Comparison of ENCODE assay signal across 9 cellular contexts in the genomic region with DNA sequence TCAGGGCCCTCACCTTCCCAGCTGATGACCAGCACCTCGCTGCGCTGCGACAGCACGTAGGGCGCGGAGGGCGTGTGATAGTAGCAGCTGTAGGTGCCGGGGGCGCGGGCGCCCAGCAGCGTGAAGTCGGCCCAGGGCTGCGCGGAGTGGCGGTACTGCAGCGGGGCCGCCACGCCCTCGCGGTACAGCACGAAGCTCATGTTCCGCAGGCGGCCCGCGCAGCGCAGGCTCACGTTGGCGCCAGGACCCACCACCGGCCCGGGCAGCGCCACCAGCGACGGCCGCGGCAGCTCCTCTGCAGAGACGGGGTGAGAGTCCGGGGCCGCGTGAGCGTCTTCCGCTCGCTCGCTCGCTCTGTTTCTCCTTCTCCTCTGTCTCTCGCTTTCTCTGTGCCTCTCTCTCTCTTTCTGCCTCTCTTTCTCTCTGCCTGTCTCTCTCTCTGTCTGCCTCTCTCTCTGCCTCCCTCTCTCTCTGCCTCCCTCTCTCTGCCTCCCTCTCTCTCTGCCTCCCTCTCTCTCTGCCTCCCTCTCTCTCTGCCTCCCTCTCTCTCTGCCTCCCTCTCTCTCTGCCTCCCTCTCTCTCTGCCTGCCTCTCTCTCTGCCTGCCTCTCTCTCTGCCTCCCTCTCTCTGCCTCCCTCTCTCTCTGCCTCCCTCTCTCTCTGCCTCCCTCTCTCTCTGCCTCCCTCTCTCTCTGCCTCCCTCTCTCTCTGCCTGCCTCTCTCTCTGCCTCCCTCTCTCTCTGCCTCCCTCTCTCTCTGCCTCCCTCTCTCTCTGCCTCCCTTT. TPM values are rescaled to one million over a fixed set of nuclear protein-coding genes. Genes with fewer than 3 reads are reported as not detected.
A peak's percentile ranks its signal among the peaks of the same experiment; 100 is the strongest.
DNase-seq lines count a peak whose midpoint lies in the region; ATAC-seq and TF ChIP-seq lines count a peak whose summit lies in the region.
"Not testable (repeated sequence)": the region's sequence is repeated elsewhere in the genome, so short reads cannot be mapped to it uniquely, and the experiment has no call there.
"Had no signal": no experiment of that assay in that cellular context is flagged by ENCODE, and none has a peak within 500 bp of the region (broad histone marks: within the 10 kb centered on the region; RNA-seq: fewer than 3 reads in every experiment).

No MANE protein-coding gene starts in this region.

- not testable (repeated sequence) for H3K36me3 ChIP-seq in GM23248 (ENCODE audit: low read depth); spleen

- peak overlapping the region; percentile 72; the same call in 1 of the 2 replicates for H3K9ac ChIP-seq in GM23248

- peak; percentile 70 for ATAC-seq in foreskin keratinocyte

- peak overlapping the region; percentile 60 for H3K4me2 ChIP-seq in GM23248 (ENCODE audit: unreplicated experiment)

- not testable (repeated sequence) for TF ChIP-seq CTCF in AG04450 (IDR thresholded peaks at IDR 0.05; ENCODE audit: low read depth, low read length); astrocyte of the spinal cord (IDR thresholded peaks at IDR 0.05; ENCODE audit: low read depth, low read length)
- TF ChIP-seq CTCF in foreskin keratinocyte (conservative IDR thresholded peaks at IDR 0.05) (peak; percentile 28), spleen (IDR thresholded peaks at IDR 0.05 in 8 of 11, conservative IDR thresholded peaks at IDR 0.05 in 3 of 11) (peak in 1 of 11 experiments; percentile 34)

- not testable (repeated sequence) for H3K36me3 Mint-ChIP-seq in activated CD4-positive, alpha-beta T cell treated with anti-CD3 and anti-CD28 coated beads, Interleukin-2, amount 10 ng/mL, durations not matched to agents 24 days and 14 days (ENCODE audit: low read depth)

- peak overlapping the region; percentile 79 for H3K27ac Mint-ChIP-seq in activated CD4-positive, alpha-beta T cell treated with anti-CD3 and anti-CD28 coated beads, Interleukin-2, amount 10 ng/mL, durations not matched to agents 24 days and 14 days

- CTCF ChIA-PET in AG04450 (lab: Charles Lee): interaction anchor here (0.5 to 2.3 kb wide), 8 partner anchors 60 to 324 kb away, joined by 3 to 10 read pairs (median 4); no protein-coding TSS in a partner anchor

- in situ Hi-C loops in GM23248 (cut with MboI); astrocyte of the spinal cord (cut with HindIII; ENCODE audit: low sequenced_read_pairs): not testable (repeated sequence)

- H3K27ac ChIP-seq in AG04450 (ENCODE audit: low read depth, low read length); GM23248; foreskin keratinocyte: not testable (repeated sequence)
- peak overlapping the region in 5 of 8 donors; percentile 33 to 85 (median 79) for H3K27ac ChIP-seq in spleen

- H3K4me1 Mint-ChIP-seq in activated CD4-positive, alpha-beta T cell treated with anti-CD3 and anti-CD28 coated beads, Interleukin-2, amount 10 ng/mL, durations not matched to agents 24 days and 14 days: peaks cover 12% of the 10 kb centered on the region

- H3K27me3 Mint-ChIP-seq in activated CD4-positive, alpha-beta T cell treated with anti-CD3 and anti-CD28 coated beads, Interleukin-2, amount 10 ng/mL, durations not matched to agents 24 days and 14 days: peaks cover 21% of the 10 kb centered on the region

- POLR2A ChIA-PET in AG04450 (lab: Yijun Ruan, JAX): interaction anchor here (0.9 to 2.1 kb wide), 4 partner anchors 19 to 227 kb away, joined by 3 to 18 read pairs (median 8); partner anchors contain the start of genes CNOT3, PRPF31, RPS9 and TFPT

- not testable (repeated sequence) for H3K9me2 ChIP-seq in GM23248 (ENCODE audit: insufficient read depth)

- not testable (repeated sequence) for H3K4me1 ChIP-seq in GM23248 (ENCODE audit: insufficient read depth); foreskin keratinocyte
- peaks cover 53% of the 10 kb centered on the region for H3K4me1 ChIP-seq in mononuclear cell (ENCODE audit: insufficient read depth, low read length)
- H3K4me1 ChIP-seq in spleen: peaks cover 3 to 61% (median 16%) of the 10 kb centered on the region in 6 donors

- H2AFZ ChIP-seq in GM23248: peak overlapping the region; percentile 96

- not testable (repeated sequence) for TF ChIP-seq POLR2A in spleen (IDR thresholded peaks at IDR 0.05)

- not testable (repeated sequence) for H3K79me2 ChIP-seq in GM23248 (ENCODE audit: insufficient read depth)

- H3K4me3 ChIP-seq in AG04450 (ENCODE audit: low read depth, low read length) (peak overlapping the region; percentile 49), GM23248 (peak overlapping the region; percentile 73), astrocyte of the spinal cord (ENCODE audit: low read depth, low read length) (peak overlapping the region; percentile 25), mononuclear cell (ENCODE audit: low read length) (peak overlapping the region; percentile 30), spleen (peak overlapping the region; percentile 4 to 65 (median 28))

- H3K9me3 Mint-ChIP-seq in activated CD4-positive, alpha-beta T cell treated with anti-CD3 and anti-CD28 coated beads, Interleukin-2, amount 10 ng/mL, durations not matched to agents 24 days and 14 days: not testable (repeated sequence)

- WGBS in GM23248 (ENCODE audit: low coverage in 1 of 2, low lambda C conversion rate in 2 of 2, missing lambda C conversion rate in 2 of 2), 2 experiments: 2% methylated on average over 31 to 38 of the region's 46 CpGs
- WGBS in spleen, 5 donors: 0 to 3% (median 1%) methylated on average over 23 to 46 of the region's 46 CpGs

- not testable (repeated sequence) for H3K27me3 ChIP-seq in AG04450 (ENCODE audit: control insufficient read depth, insufficient read depth, low read length); GM23248 (replicated peaks; ENCODE audit: insufficient read depth); foreskin keratinocyte; mononuclear cell (ENCODE audit: insufficient read depth, low read length)
- H3K27me3 ChIP-seq in spleen (replicated peaks in 1 of 7): peaks cover 0 to 39% (median 14%) of the 10 kb centered on the region in 7 donors

- intact Hi-C loops in activated CD4-positive, alpha-beta T cell treated with anti-CD3 and anti-CD28 coated beads, Interleukin-2, amount 10 ng/mL, durations not matched to agents 24 days and 14 days (cut with micrococcal nuclease); spleen (cut with DNase I; ENCODE audit: low total_unique reads): not testable (repeated sequence)

- H3F3A ChIP-seq in GM23248 (ENCODE audit: insufficient read depth): not testable (repeated sequence)

- peak overlapping the region; percentile 86 for H3K4me3 Mint-ChIP-seq in activated CD4-positive, alpha-beta T cell treated with anti-CD3 and anti-CD28 coated beads, Interleukin-2, amount 10 ng/mL, durations not matched to agents 24 days and 14 days

- H4K20me1 ChIP-seq in GM23248 (ENCODE audit: insufficient read depth): not testable (repeated sequence)

- peaks cover 17% of the 10 kb centered on the region for H3K9me3 ChIP-seq in AG04450 (ENCODE audit: control insufficient read depth, insufficient read depth, low read length)
- H3K9me3 ChIP-seq in GM23248 (ENCODE audit: low read depth); mononuclear cell (ENCODE audit: low read depth, low read length); spleen: not testable (repeated sequence)

- DNase-seq in AG04450 (ENCODE audit: low read depth, low spot score): not testable (repeated sequence)
- DNase-seq in GM23248 (peak; percentile 79), NCI-H69 (lab: John Stamatoyannopoulos, UW) (peak; percentile 67), astrocyte of the spinal cord (ENCODE audit: low read depth, low spot score) (peak; percentile 40), foreskin keratinocyte (peak; percentile 23 to 26), spleen (peak; percentile 92)
- DNase-seq in activated CD4-positive, alpha-beta T cell treated with anti-CD3 and anti-CD28 coated beads, Interleukin-2, amount 10 ng/mL, durations not matched to agents 24 days and 14 days: peak; percentile 84

RNA-seq across cellular contexts. Expression of gene OSCAR, which starts 4.6 kb away (rescaled TPM):
- polyA plus RNA-seq in AG04450 (2011; rRNA removed): 0.22 and 0.29 TPM in 2 replicates
- not detected in 2 replicates for polyA minus RNA-seq in AG04450 (2011; rRNA and poly(A)+ RNA removed)
- total RNA-seq in GM23248 (2014; rRNA removed; shearing (Covaris generic)): 0.54 TPM in 1 of 2 replicates, not detected in the other
- 2.2 and 2.9 TPM in 2 replicates for polyA plus RNA-seq in GM23248 (2016; fragmentation: Nextera tagmentation; extraction: Ambion mirVana)
- 0.17 and 0.26 TPM in 2 replicates for total RNA-seq in activated CD4-positive, alpha-beta T cell treated with anti-CD3 and anti-CD28 coated beads, Interleukin-2, amount 10 ng/mL, durations not matched to agents 24 days and 14 days
- 0.11 and 0.20 TPM in 2 replicates for total RNA-seq in foreskin keratinocyte
- polyA plus RNA-seq in foreskin keratinocyte: 0.27 and 0.47 TPM in 2 replicates
- total RNA-seq in mononuclear cell: 8.7 TPM
- 10 to 100 TPM in 6 of 7 donors, 1 to 10 TPM in 1; 9.1 to 49.5 (median 18.3) TPM for total RNA-seq in spleen
- polyA plus RNA-seq in spleen: 10 to 100 TPM in 2 of 3 donors, 1 to 10 TPM in 1; 2.4 to 18.2 (median 12.9) TPM

RNA-seq across cellular contexts. Expression of gene NDUFA3, which starts 6.6 kb away (rescaled TPM):
- 35.4 and 54.0 TPM in 2 replicates for polyA plus RNA-seq in AG04450 (2011; rRNA removed)
- polyA minus RNA-seq in AG04450 (2011; rRNA and poly(A)+ RNA removed): 152 and 211 TPM in 2 replicates
- total RNA-seq in GM23248 (2014; rRNA removed; shearing (Covaris generic)): 15.1 TPM in 1 of 2 replicates, not detected in the other
- polyA plus RNA-seq in GM23248 (2016; fragmentation: Nextera tagmentation; extraction: Ambion mirVana): 198 and 210 TPM in 2 replicates
- total RNA-seq in activated CD4-positive, alpha-beta T cell treated with anti-CD3 and anti-CD28 coated beads, Interleukin-2, amount 10 ng/mL, durations not matched to agents 24 days and 14 days: 105 and 131 TPM in 2 replicates
- total RNA-seq in foreskin keratinocyte: 159 and 202 TPM in 2 replicates
- 236 and 267 TPM in 2 replicates for polyA plus RNA-seq in foreskin keratinocyte
- total RNA-seq in mononuclear cell: 6.9 TPM
- 100 to 1,000 TPM in 1 of 7 donors, 10 to 100 TPM in 6; 14.5 to 109 (median 73.5) TPM for total RNA-seq in spleen
- polyA plus RNA-seq in spleen: 100 to 1,000 TPM; 162 to 197 (median 185) TPM

RNA-seq across cellular contexts. Expression of gene TARM1, which starts 14.9 kb away (rescaled TPM):
- polyA plus RNA-seq in AG04450 (2011; rRNA removed) (not detected in 2 replicates), GM23248 (2016; fragmentation: Nextera tagmentation; extraction: Ambion mirVana) (not detected in 2 replicates), foreskin keratinocyte (not detected in 2 replicates), spleen (not detected)
- polyA minus RNA-seq in AG04450 (2011; rRNA and poly(A)+ RNA removed): not detected in 2 replicates
- not detected in 2 replicates for total RNA-seq in GM23248 (2014; rRNA removed; shearing (Covaris generic))
- not detected in 2 replicates for total RNA-seq in activated CD4-positive, alpha-beta T cell treated with anti-CD3 and anti-CD28 coated beads, Interleukin-2, amount 10 ng/mL, durations not matched to agents 24 days and 14 days
- total RNA-seq in foreskin keratinocyte (not detected in 2 replicates), mononuclear cell (0.21 TPM), spleen (1 to 10 TPM in 1 of 7 donors, not detected in 6; 1.5 TPM)
- total RNA-seq: HT1080 had no signal

RNA-seq across cellular contexts. Expression of gene TFPT, which starts 19.4 kb away (rescaled TPM):
- polyA plus RNA-seq in AG04450 (2011; rRNA removed) (12.3 and 15.8 TPM in 2 replicates), GM23248 (2016; fragmentation: Nextera tagmentation; extraction: Ambion mirVana) (29.6 and 30.0 TPM in 2 replicates), foreskin keratinocyte (20.9 and 22.1 TPM in 2 replicates), spleen (10 to 100 TPM; 24.8 to 36.5 (median 28.8) TPM)
- polyA minus RNA-seq in AG04450 (2011; rRNA and poly(A)+ RNA removed): 8.1 and 8.5 TPM in 2 replicates
- total RNA-seq in GM23248 (2014; rRNA removed; shearing (Covaris generic)): 11.5 and 23.8 TPM in 2 replicates
- total RNA-seq in activated CD4-positive, alpha-beta T cell treated with anti-CD3 and anti-CD28 coated beads, Interleukin-2, amount 10 ng/mL, durations not matched to agents 24 days and 14 days: 31.0 and 33.7 TPM in 2 replicates
- total RNA-seq in foreskin keratinocyte (15.6 and 16.0 TPM in 2 replicates), mononuclear cell (5.7 TPM), spleen (10 to 100 TPM; 16.5 to 22.7 (median 20.1) TPM)

RNA-seq across cellular contexts. Expression of gene PRPF31, which starts 19.5 kb away (rescaled TPM):
- polyA plus RNA-seq in AG04450 (2011; rRNA removed) (28.7 and 35.3 TPM in 2 replicates), GM23248 (2016; fragmentation: Nextera tagmentation; extraction: Ambion mirVana) (78.6 and 81.8 TPM in 2 replicates), foreskin keratinocyte (69.0 and 71.2 TPM in 2 replicates), spleen (10 to 100 TPM; 45.5 to 66.2 (median 59.1) TPM)
- 19.3 and 20.4 TPM in 2 replicates for polyA minus RNA-seq in AG04450 (2011; rRNA and poly(A)+ RNA removed)
- total RNA-seq in GM23248 (2014; rRNA removed; shearing (Covaris generic)): 38.4 and 43.9 TPM in 2 replicates
- total RNA-seq in activated CD4-positive, alpha-beta T cell treated with anti-CD3 and anti-CD28 coated beads, Interleukin-2, amount 10 ng/mL, durations not matched to agents 24 days and 14 days: 110 and 115 TPM in 2 replicates
- total RNA-seq in foreskin keratinocyte (64.8 and 71.7 TPM in 2 replicates), mononuclear cell (27.8 TPM), spleen (10 to 100 TPM; 34.7 to 57.0 (median 48.1) TPM)
